Comparison of ENCODE assay signal across 12 cellular contexts in the genomic region with DNA sequence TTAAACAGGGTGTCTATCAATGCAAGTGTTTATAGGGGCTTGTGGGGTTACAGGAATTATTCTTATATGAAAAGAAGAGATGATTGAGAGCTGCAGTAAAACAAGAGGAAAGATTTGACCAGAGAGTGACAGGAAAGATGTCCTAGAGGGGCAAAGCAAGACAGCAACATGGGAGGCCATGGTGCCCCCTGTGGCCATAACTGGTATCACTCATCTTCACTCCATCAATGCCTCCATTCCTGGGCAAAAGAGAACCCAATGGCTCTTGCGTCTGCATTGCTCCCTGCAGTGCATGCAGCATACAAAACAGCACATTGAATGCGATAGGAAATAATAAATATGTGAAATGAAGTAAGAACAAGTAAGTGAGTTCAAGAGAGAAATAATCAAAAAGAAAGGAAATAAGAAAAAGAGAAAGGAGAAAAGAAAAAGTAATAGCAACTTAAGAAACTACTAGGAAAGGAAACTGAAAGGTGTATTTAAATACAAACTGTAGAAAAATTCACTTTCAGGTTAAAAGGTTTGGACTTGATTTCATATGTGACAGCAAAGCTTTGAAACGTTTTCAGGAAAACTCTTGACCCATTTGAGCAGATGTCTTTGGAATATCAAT.
DNase-seq lines count a peak whose midpoint lies in the region; ATAC-seq and TF ChIP-seq lines count a peak whose summit lies in the region.
"Had no signal": no experiment of that assay in that cellular context is flagged by ENCODE, and none has a peak within 500 bp of the region (broad histone marks: within the 10 kb centered on the region; RNA-seq: fewer than 3 reads in every experiment).

No MANE protein-coding gene starts in this region.

- 77 to 82% (median 80%) methylated on average over 3 of the region's 3 CpGs for WGBS in psoas muscle, 3 donors

- in situ Hi-C loops in G401 (cut with HindIII; ENCODE audit: low sequenced_read_pairs): no loop called here

- ATAC-seq in psoas muscle: no peak

- H3K27ac ChIP-seq in coronary artery (no peak overlapping the region), psoas muscle (no peak overlapping the region)
- H3K27ac ChIP-seq: SK-N-MC, transverse colon had no signal

- H3K27me3 ChIP-seq in MG63 (no peaks in the 10 kb centered on the region), psoas muscle (ENCODE audit: insufficient read depth in 3 of 3, low read length in 2 of 3) (no peaks in the 10 kb centered on the region)
- H3K27me3 ChIP-seq: transverse colon had no signal

- no peak overlapping the region for H3K4me3 ChIP-seq in AG10803 (ENCODE audit: low read length)
- no peak overlapping the region for H3K4me3 ChIP-seq in GM12875 (ENCODE audit: low read depth, low read length)
- no peak overlapping the region for H3K4me3 ChIP-seq in MG63
- no peak overlapping the region for H3K4me3 ChIP-seq in epithelial cell of proximal tubule (ENCODE audit: low read depth, low read length)
- no peak overlapping the region for H3K4me3 ChIP-seq in coronary artery
- H3K4me3 ChIP-seq in psoas muscle: no peak overlapping the region
- H3K4me3 ChIP-seq: SK-N-MC, skin epidermis, transverse colon had no signal

- intact Hi-C loops in psoas muscle (cut with DNase I): no loop called here

- H3K9me3 ChIP-seq in MG63 (no peaks in the 10 kb centered on the region), psoas muscle (no peaks in the 10 kb centered on the region)
- H3K9me3 ChIP-seq: transverse colon had no signal

- TF ChIP-seq CTCF in AG10803 (conservative IDR thresholded peaks at IDR 0.05; ENCODE audit: low read length) (peak; percentile 49), GM12875 (IDR thresholded peaks at IDR 0.05; ENCODE audit: borderline replicate concordance, insufficient read depth, low read depth, low read length) (peak; percentile 76), epithelial cell of proximal tubule (conservative IDR thresholded peaks at IDR 0.05; ENCODE audit: low read depth, low read length) (peak; percentile 63), coronary artery (IDR thresholded peaks at IDR 0.05) (no peak), psoas muscle (IDR thresholded peaks at IDR 0.05) (no peak)

- H3K36me3 ChIP-seq in MG63 (peaks cover 15% of the 10 kb centered on the region), psoas muscle (ENCODE audit: insufficient read depth in 1 of 2, low read depth in 1 of 2) (no peaks in the 10 kb centered on the region)
- H3K36me3 ChIP-seq: transverse colon had no signal

- no peaks in the 10 kb centered on the region for H3K4me1 ChIP-seq in psoas muscle

- DNase-seq in AG10803 (ENCODE audit: low read depth) (no peak), MG63 (peak; percentile 47), epithelial cell of proximal tubule (ENCODE audit: low read depth) (no peak), coronary artery (ENCODE audit: low spot score) (no peak), KG1 (lab: John Stamatoyannopoulos, UW) (no peak), psoas muscle (no peak), G401 (ENCODE audit: low spot score) (no peak)
- DNase-seq: immature natural killer cell, transverse colon had no signal

Comparison
In these comparisons a context has a peak if more than half of its experiments do, and no peak if none do; other contexts are left out.
1. CTCF ChIP-seq: peak in AG10803 (single experiment), GM12875 (single experiment) and epithelial cell of proximal tubule (single experiment); none in coronary artery (single experiment) and psoas muscle (single experiment).